Comparison of ENCODE assay signal across 10 cellular contexts in the genomic region with DNA sequence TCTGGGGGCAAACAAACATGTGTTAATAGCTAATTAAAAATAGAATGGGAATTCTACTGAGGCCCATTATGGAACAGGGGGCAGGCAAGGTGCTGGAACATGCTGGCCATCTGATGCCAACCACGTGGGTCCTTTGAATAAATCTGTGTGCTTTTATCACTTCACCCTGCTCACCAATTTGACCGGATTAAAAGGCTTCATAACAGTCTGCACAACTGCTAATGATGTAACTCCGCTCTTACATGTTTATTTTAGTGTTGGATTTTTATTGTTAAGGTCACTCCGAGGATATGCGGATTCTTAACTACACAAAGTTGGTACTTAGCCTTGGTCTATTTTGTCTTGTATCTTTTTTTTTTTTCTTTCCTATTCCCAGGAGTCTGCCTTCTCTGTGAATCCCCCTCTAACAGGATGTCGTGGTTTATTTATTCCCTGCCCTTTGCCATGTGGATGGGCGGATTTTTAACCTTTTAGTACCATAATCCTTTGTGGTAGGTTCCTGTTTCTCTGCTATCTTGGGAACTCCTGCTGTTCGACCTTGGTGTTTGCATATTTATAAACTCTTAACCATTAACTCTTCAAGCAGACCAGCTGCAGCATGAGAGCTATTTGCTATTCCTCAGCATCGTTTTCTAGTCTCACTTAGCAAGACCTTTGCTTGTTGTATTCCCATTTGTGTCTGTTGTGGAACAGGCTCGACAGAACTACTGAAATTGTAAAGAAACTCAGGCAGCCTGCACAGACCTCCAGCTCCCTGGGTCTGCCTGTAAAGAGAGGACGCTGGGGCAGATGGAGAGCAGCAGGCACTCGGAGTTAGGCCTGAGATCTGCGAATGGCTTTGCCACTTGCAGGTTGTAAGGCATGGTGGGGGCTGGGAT. TPM values are rescaled to one million over a fixed set of nuclear protein-coding genes. Genes with fewer than 3 reads are reported as not detected.
DNase-seq lines count a peak whose midpoint lies in the region; ATAC-seq, FAIRE-seq and TF ChIP-seq lines count a peak whose summit lies in the region.
"Had no signal": no experiment of that assay in that cellular context is flagged by ENCODE, and none has a peak within 500 bp of the region (broad histone marks: within the 10 kb centered on the region; RNA-seq: fewer than 3 reads in every experiment).

No MANE protein-coding gene starts in this region.

- no peak overlapping the region for H3K4me3 Mint-ChIP-seq in astrocyte (ENCODE audit: unreplicated experiment)
- no peak overlapping the region for H3K4me3 Mint-ChIP-seq in mesothelial cell of epicardium
- H3K4me3 Mint-ChIP-seq: activated B cell treated with CpG ODN at 0.5 μM for 24 hours had no signal

- no peaks in the 10 kb centered on the region for H4K20me1 ChIP-seq in astrocyte (ENCODE audit: insufficient read depth, low read length)

- H3K4me1 ChIP-seq in astrocyte (ENCODE audit: insufficient read depth, low read length) (no peaks in the 10 kb centered on the region), foreskin keratinocyte (no peaks in the 10 kb centered on the region)

- H3K27ac ChIP-seq in astrocyte (ENCODE audit: low read depth, low read length) = no peak overlapping the region
- H3K27ac ChIP-seq in foreskin keratinocyte = no peak overlapping the region

- TF ChIP-seq CTCF in astrocyte (IDR thresholded peaks at IDR 0.05; ENCODE audit: insufficient read depth, low read depth, low read length) (no peak), mesothelial cell of epicardium (IDR thresholded peaks at IDR 0.05; ENCODE audit: unreplicated experiment) (no peak), foreskin keratinocyte (conservative IDR thresholded peaks at IDR 0.05) (no peak)

- no peak overlapping the region for H3K4me3 ChIP-seq in astrocyte (ENCODE audit: insufficient read depth, low read depth, low read length)

- H3K36me3 ChIP-seq in astrocyte (ENCODE audit: insufficient read depth, low read length) = no peaks in the 10 kb centered on the region

- DNase-seq in astrocyte (ENCODE audit: low read depth) = no peak
- no peak for DNase-seq in mesothelial cell of epicardium (ENCODE audit: low spot score in 2 of 2, unreplicated experiment in 2 of 2)
- DNase-seq in foreskin keratinocyte = no peak
- DNase-seq: activated B cell treated with CpG ODN at 0.5 μM for 24 hours, NCI-H1694 had no signal

- no peaks in the 10 kb centered on the region for H3K9me3 ChIP-seq in astrocyte (ENCODE audit: insufficient read depth, low read depth, low read length)

- H3K36me3 Mint-ChIP-seq in astrocyte (ENCODE audit: low read depth, unreplicated experiment) = peaks cover 10% of the 10 kb centered on the region
- peaks cover 28% of the 10 kb centered on the region for H3K36me3 Mint-ChIP-seq in mesothelial cell of epicardium

- H3K79me2 ChIP-seq in astrocyte (ENCODE audit: insufficient read depth, low read length) = no peaks in the 10 kb centered on the region

- H3K27me3 ChIP-seq in astrocyte (ENCODE audit: insufficient read depth, low read length) = no peaks in the 10 kb centered on the region
- no peaks in the 10 kb centered on the region for H3K27me3 ChIP-seq in foreskin keratinocyte

- no peak overlapping the region for H3K9ac ChIP-seq in astrocyte (ENCODE audit: low read length)

- H3K4me1 Mint-ChIP-seq in astrocyte (ENCODE audit: low read depth, unreplicated experiment) (peaks cover 12% of the 10 kb centered on the region), mesothelial cell of epicardium (peaks cover 3% of the 10 kb centered on the region)

- FAIRE-seq in astrocyte (lab: Jason Lieb, UNC) = no peak

- H3K4me2 ChIP-seq in astrocyte (ENCODE audit: low read length) = peak overlapping the region; percentile 33

- H3K9me3 Mint-ChIP-seq in astrocyte (ENCODE audit: unreplicated experiment) = no peaks in the 10 kb centered on the region
- no peaks in the 10 kb centered on the region for H3K9me3 Mint-ChIP-seq in mesothelial cell of epicardium
- H3K9me3 Mint-ChIP-seq: activated B cell treated with CpG ODN at 0.5 μM for 24 hours had no signal

- no peaks in the 10 kb centered on the region for H3K27me3 Mint-ChIP-seq in astrocyte (ENCODE audit: low read depth, unreplicated experiment)
- no peaks in the 10 kb centered on the region for H3K27me3 Mint-ChIP-seq in mesothelial cell of epicardium (ENCODE audit: low read depth)
- H3K27me3 Mint-ChIP-seq: activated B cell treated with CpG ODN at 0.5 μM for 24 hours had no signal

- H3K27ac Mint-ChIP-seq in astrocyte (ENCODE audit: unreplicated experiment) (no peak overlapping the region), mesothelial cell of epicardium (peak overlapping the region; percentile 11)
- H3K27ac Mint-ChIP-seq: activated B cell treated with CpG ODN at 0.5 μM for 24 hours had no signal

- no peak overlapping the region for H2AFZ ChIP-seq in astrocyte (ENCODE audit: low read depth, low read length)

- ATAC-seq in GM18873 (IDR thresholded peaks at IDR 0.05; ENCODE audit: low FRiP score, unreplicated experiment) = peak; percentile 66
- peak; percentile 61 for ATAC-seq in HG03432 (IDR thresholded peaks at IDR 0.05; ENCODE audit: unreplicated experiment)
- no peak for ATAC-seq in HG03521 (IDR thresholded peaks at IDR 0.05; ENCODE audit: unreplicated experiment)
- no peak for ATAC-seq in foreskin keratinocyte
- ATAC-seq in HG02885 (IDR thresholded peaks at IDR 0.05; ENCODE audit: poor library complexity, unreplicated experiment) = no peak
- ATAC-seq in HG03045 (IDR thresholded peaks at IDR 0.05; ENCODE audit: unreplicated experiment) = no peak

RNA-seq across cellular contexts. Expression of a gene that starts 38.0 kb away (rescaled TPM):
- total RNA-seq in astrocyte = 46.4 and 51.8 TPM in 2 replicates
- total RNA-seq in mesothelial cell of epicardium = 47.3 to 50.1 TPM (median 48.8 TPM) in 3 replicates
- total RNA-seq in foreskin keratinocyte = 7.0 and 9.9 TPM in 2 replicates
- polyA plus RNA-seq in foreskin keratinocyte = 0.91 and 1.8 TPM in 2 replicates

Comparison
In these comparisons a context has a peak if more than half of its experiments do, and no peak if none do; other contexts are left out.
1. ATAC-seq: peak in GM18873 (single experiment) and HG03432 (single experiment); none in HG03521 (single experiment), foreskin keratinocyte (single experiment), HG02885 (single experiment) and HG03045 (single experiment).